In genomic region chr1:166350490-166350889, GRCh38 we compare ENCODE assay signal across 24 cellular contexts.
A peak's percentile ranks its signal among the peaks of the same experiment; 100 is the strongest.
DNase-seq lines count a peak whose midpoint lies in the region; ATAC-seq and TF ChIP-seq lines count a peak whose summit lies in the region.
"Had no signal": no experiment of that assay in that cellular context is flagged by ENCODE, and none has a peak within 500 bp of the region (broad histone marks: within the 10 kb centered on the region; RNA-seq: fewer than 3 reads in every experiment).

No MANE protein-coding gene starts in this region.

- no peak overlapping the region for H3K27ac Mint-ChIP-seq in GM23338
- H3K27ac Mint-ChIP-seq: activated naive CD8-positive, alpha-beta T cell; CD4-positive, alpha-beta memory T cell; naive thymus-derived CD4-positive, alpha-beta T cell had no signal

- intact Hi-C loops in ascending aorta (cut with DNase I) = no loop called here

- no peaks in the 10 kb centered on the region for H3F3A ChIP-seq in GM23338 (replicated peaks; ENCODE audit: low read depth)

- H3K9me2 ChIP-seq in GM23338 (ENCODE audit: insufficient read depth) = no peaks in the 10 kb centered on the region

- H3K36me3 ChIP-seq in GM23338 (ENCODE audit: insufficient read depth) = no peaks in the 10 kb centered on the region
- no peaks in the 10 kb centered on the region for H3K36me3 ChIP-seq in ascending aorta
- H3K36me3 ChIP-seq: cardiac muscle cell, stomach, WERI-Rb-1 had no signal

- H3K4me3 ChIP-seq in GM23338 (no peak overlapping the region), ascending aorta (no peak overlapping the region)
- H3K4me3 ChIP-seq: cardiac muscle cell, lung, stomach had no signal

- DNase-seq in NCI-H1694 treated with DMSO at 0.1 percent for 48 hours (lab: John Stamatoyannopoulos, UW) (peak; percentile 31), NCI-H1694 (lab: John Stamatoyannopoulos, UW) (no peak), GM23338 (ENCODE audit: low spot score) (peak; percentile 32), NCI-H748 (lab: John Stamatoyannopoulos, UW; ENCODE audit: unreplicated experiment) (peak; percentile 73), iPS-NIHi7 (ENCODE audit: extremely low spot score) (peak; percentile 36), ascending aorta (ENCODE audit: low spot score in 2 of 2) (no peak)
- DNase-seq: activated CD4-positive, alpha-beta T cell treated with anti-CD3 and anti-CD28 coated beads for 48 hours; activated T-cell treated with anti-CD3 and anti-CD28 coated beads for 4 hours; CD4-positive, alpha-beta memory T cell; EL; HCEC 1CT; naive thymus-derived CD4-positive, alpha-beta T cell; NCI-H1930; NCI-H226; Right ventricle myocardium superior; stimulated activated CD4-positive, alpha-beta T cell treated with anti-CD3 and anti-CD28 coated beads, Interleukin-4, amount 100 ng/mL, for 1 hour; stomach; WERI-Rb-1 had no signal

- no peaks in the 10 kb centered on the region; the same call in 2 of the 3 replicates for H3K9me3 Mint-ChIP-seq in GM23338

- H3K27me3 ChIP-seq in GM23338 (ENCODE audit: insufficient read depth) = no peaks in the 10 kb centered on the region
- H3K27me3 ChIP-seq in ascending aorta = no peaks in the 10 kb centered on the region
- H3K27me3 ChIP-seq: cardiac muscle cell, stomach had no signal

- H3K27me3 Mint-ChIP-seq in GM23338 (ENCODE audit: insufficient read depth, low read depth, poor library complexity) = no peaks in the 10 kb centered on the region

- H3K9me3 ChIP-seq in ascending aorta = no peaks in the 10 kb centered on the region
- H3K9me3 ChIP-seq: stomach had no signal

- H4K20me1 ChIP-seq in GM23338 (replicated peaks; ENCODE audit: insufficient read depth) = no peaks in the 10 kb centered on the region

- no peak for TF ChIP-seq CTCF in GM23338 (conservative IDR thresholded peaks at IDR 0.05; ENCODE audit: low read depth in 2 of 2)
- no peak for TF ChIP-seq CTCF in ascending aorta (IDR thresholded peaks at IDR 0.05)

- peak; percentile 74 for ATAC-seq in GM23338
- no peak for ATAC-seq in HG03442 (IDR thresholded peaks at IDR 0.05; ENCODE audit: unreplicated experiment)
- no peak for ATAC-seq in GM21515 (IDR thresholded peaks at IDR 0.05; ENCODE audit: unreplicated experiment)
- ATAC-seq: naive thymus-derived CD4-positive, alpha-beta T cell; Panc1 had no signal

- peaks cover 7% of the 10 kb centered on the region for H3K4me1 Mint-ChIP-seq in GM23338
- H3K4me1 Mint-ChIP-seq: CD4-positive, alpha-beta memory T cell had no signal

- H3K4me2 ChIP-seq in GM23338 = no peak overlapping the region

- H3K4me3 Mint-ChIP-seq in GM23338 = no peak overlapping the region
- H3K4me3 Mint-ChIP-seq: activated naive CD8-positive, alpha-beta T cell; CD4-positive, alpha-beta memory T cell; naive thymus-derived CD4-positive, alpha-beta T cell had no signal

- peak overlapping the region; percentile 49; the same call in 1 of the 2 replicates for H2AFZ ChIP-seq in GM23338

- H3K4me1 ChIP-seq in GM23338 (ENCODE audit: insufficient read depth) (no peaks in the 10 kb centered on the region), ascending aorta (no peaks in the 10 kb centered on the region)
- H3K4me1 ChIP-seq: stomach had no signal

- H3K79me2 ChIP-seq in GM23338 (replicated peaks; ENCODE audit: insufficient read depth) = no peaks in the 10 kb centered on the region

- no peaks in the 10 kb centered on the region for H3K36me3 Mint-ChIP-seq in GM23338 (ENCODE audit: low read depth)
- H3K36me3 Mint-ChIP-seq: activated naive CD8-positive, alpha-beta T cell; CD4-positive, alpha-beta memory T cell had no signal

- no peak overlapping the region for H3K27ac ChIP-seq in GM23338 (ENCODE audit: low read depth)
- H3K27ac ChIP-seq in ascending aorta = no peak overlapping the region
- H3K27ac ChIP-seq: cardiac muscle cell, stomach, WERI-Rb-1 had no signal

TF ChIP-seq in GM23338, 12 proteins besides CTCF, POLR2A, EP300 and RAD21:
- no peak for TF ChIP-seq CREB1 (CRISPR knock-in tag; IDR thresholded peaks at IDR 0.05; ENCODE audit: low read depth)
- TF ChIP-seq JUNB (IDR thresholded peaks at IDR 0.05; ENCODE audit: unreplicated experiment) = no peak
- TF ChIP-seq NANOG (IDR thresholded peaks at IDR 0.05; ENCODE audit: borderline replicate concordance) = no peak
- TF ChIP-seq EZH2 (IDR thresholded peaks at IDR 0.05; ENCODE audit: low read depth, unreplicated experiment) = no peak
- no peak for TF ChIP-seq STAT1 (IDR thresholded peaks at IDR 0.05; ENCODE audit: unreplicated experiment)
- TF ChIP-seq ZNF331 (CRISPR knock-in tag; IDR thresholded peaks at IDR 0.05; ENCODE audit: low read depth) = no peak
- TF ChIP-seq EZH2phosphoT487 (IDR thresholded peaks at IDR 0.05; ENCODE audit: unreplicated experiment) = no peak
- TF ChIP-seq POLR2AphosphoS5 (IDR thresholded peaks at IDR 0.05; ENCODE audit: low read depth) = no peak
- TF ChIP-seq ZNF462 (CRISPR knock-in tag; IDR thresholded peaks at IDR 0.05) = no peak

Comparison
In these comparisons a context has a peak if more than half of its experiments do, and no peak if none do; other contexts are left out.
1. DNase-seq: peak in NCI-H1694 treated with DMSO at 0.1 percent for 48 hours (single experiment), GM23338 (single experiment), NCI-H748 (single experiment) and iPS-NIHi7 (single experiment); none in NCI-H1694 (single experiment) and ascending aorta (0 of 2).